8 cellular contexts compared by ENCODE assay signal in genomic region chr5:132466453-132467291, GRCh38. TPM values are rescaled to one million over a fixed set of nuclear protein-coding genes. Genes with fewer than 3 reads are reported as not detected.
A peak's percentile ranks its signal among the peaks of the same experiment; 100 is the strongest.
DNase-seq lines count a peak whose midpoint lies in the region; ATAC-seq, FAIRE-seq and TF ChIP-seq lines count a peak whose summit lies in the region.

No MANE protein-coding gene starts in this region.

- no peak for TF ChIP-seq CTCF in GM20000 (IDR thresholded peaks at IDR 0.05; ENCODE audit: extremely low read depth, missing control alignments)
- TF ChIP-seq CTCF in fibroblast of mammary gland (conservative IDR thresholded peaks at IDR 0.05; ENCODE audit: control insufficient read depth, insufficient read depth, low read depth, low read length): no peak
- no peak for TF ChIP-seq CTCF in D721Med (IDR thresholded peaks at IDR 0.05; ENCODE audit: insufficient read depth, missing control alignments)

- no peaks in the 10 kb centered on the region for H3K27me3 Mint-ChIP-seq in activated CD4-positive, alpha-beta memory T cell treated with anti-CD3 and anti-CD28 coated beads for 36 hours

- peak overlapping the region; percentile 68 for H3K4me3 Mint-ChIP-seq in activated CD4-positive, alpha-beta memory T cell treated with anti-CD3 and anti-CD28 coated beads for 36 hours

- CTCF ChIA-PET in activated CD4-positive, alpha-beta memory T cell treated with anti-CD3 and anti-CD28 coated beads for 36 hours (lab: Charles Lee): interaction anchor here (0.7 to 5.0 kb wide), 16 partner anchors 10 to 271 kb away, joined by 3 to 53 read pairs (median 9); partner anchors contain the start of genes IRF1 and KIF3A

- no peaks in the 10 kb centered on the region for H3K9me3 Mint-ChIP-seq in activated CD4-positive, alpha-beta memory T cell treated with anti-CD3 and anti-CD28 coated beads for 36 hours

- peak overlapping the region; percentile 75 for H3K27ac Mint-ChIP-seq in activated CD4-positive, alpha-beta memory T cell treated with anti-CD3 and anti-CD28 coated beads for 36 hours

- no peak for FAIRE-seq in D721Med (lab: Jason Lieb, UNC)

- H3K4me3 ChIP-seq in fibroblast of mammary gland (ENCODE audit: control insufficient read depth, low read depth, low read length): no peak overlapping the region

- DNase-seq in EL (peak; percentile 57), GM20000 (ENCODE audit: low spot score) (peak; percentile 63), fibroblast of mammary gland (ENCODE audit: low read depth) (peak; percentile 44), LoVo (ENCODE audit: low spot score) (no peak), D721Med (ENCODE audit: insufficient read length, low spot score) (no peak)
- peak; percentile 85 for DNase-seq in activated CD4-positive, alpha-beta memory T cell treated with anti-CD3 and anti-CD28 coated beads for 36 hours
- peak; percentile 40 to 44 for DNase-seq in stimulated activated CD8-positive, alpha-beta memory T cell treated with anti-CD3 and anti-CD28 coated beads, Interleukin-2, amount 100 ng/mL, for 1 hour (ENCODE audit: low read depth in 2 of 2)

- ATAC-seq in HG03571 (IDR thresholded peaks at IDR 0.05; ENCODE audit: unreplicated experiment): peak; percentile 45

- peaks cover 2% of the 10 kb centered on the region for H3K36me3 Mint-ChIP-seq in activated CD4-positive, alpha-beta memory T cell treated with anti-CD3 and anti-CD28 coated beads for 36 hours

- intact Hi-C loops in activated CD4-positive, alpha-beta memory T cell treated with anti-CD3 and anti-CD28 coated beads for 36 hours (cut with micrococcal nuclease): loop anchor here (1.0 kb wide), 4 partner anchors 8 to 41 kb away; no protein-coding TSS in a partner anchor

- peaks cover 86% of the 10 kb centered on the region for H3K4me1 Mint-ChIP-seq in activated CD4-positive, alpha-beta memory T cell treated with anti-CD3 and anti-CD28 coated beads for 36 hours (ENCODE audit: low read depth)

- POLR2A ChIA-PET in activated CD4-positive, alpha-beta memory T cell treated with anti-CD3 and anti-CD28 coated beads for 36 hours (lab: Charles Lee): interaction anchor here (0.7 to 5.1 kb wide), 20 partner anchors 8 to 173 kb away, joined by 3 to 94 read pairs (median 8); partner anchors contain the start of genes IRF1 and SLC22A4

RNA-seq across cellular contexts. Expression of gene IRF1, which starts 23.9 kb away (rescaled TPM):
- 100 to 1,000 TPM; 104 to 106 TPM for total RNA-seq in activated CD4-positive, alpha-beta memory T cell treated with anti-CD3 and anti-CD28 coated beads for 36 hours

Comparison
In these comparisons a context has a peak if more than half of its experiments do, and no peak if none do; other contexts are left out.
1. DNase-seq: peak in EL (single experiment), GM20000 (single experiment), activated CD4-positive, alpha-beta memory T cell treated with anti-CD3 and anti-CD28 coated beads for 36 hours (single experiment), fibroblast of mammary gland (single experiment) and stimulated activated CD8-positive, alpha-beta memory T cell treated with anti-CD3 and anti-CD28 coated beads, Interleukin-2, amount 100 ng/mL, for 1 hour (2 of 2); none in LoVo (single experiment) and D721Med (single experiment).